15 cellular contexts compared by ENCODE assay signal in the genomic region with DNA sequence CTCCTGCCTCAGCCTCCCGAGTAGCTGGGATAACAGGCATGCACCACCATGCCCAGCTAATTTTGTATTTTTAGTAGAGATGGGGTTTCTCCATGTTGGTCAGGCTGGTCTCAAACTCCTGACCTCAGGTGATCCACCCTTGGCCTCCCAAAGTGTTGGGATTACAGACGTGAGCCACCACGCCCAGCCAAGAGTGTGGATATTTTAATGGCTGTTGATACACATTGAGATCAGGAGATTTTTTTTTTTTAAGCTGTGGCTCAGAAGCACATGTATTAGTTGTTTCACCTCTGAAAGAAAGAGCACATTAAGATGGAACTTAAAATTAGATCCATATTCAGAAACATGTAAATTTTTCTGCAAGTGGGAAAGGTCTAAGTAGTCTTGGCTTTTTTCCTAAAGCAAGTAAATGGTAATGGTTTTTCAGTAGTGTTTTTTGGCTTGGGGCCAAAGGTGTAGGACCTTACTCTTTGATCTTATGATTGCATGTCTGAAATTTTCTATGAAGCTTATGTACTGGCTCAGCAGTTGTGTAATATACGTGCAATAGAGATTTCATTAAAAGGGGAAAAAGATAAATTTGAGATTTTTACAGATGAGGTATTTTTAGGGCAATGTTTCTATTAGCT. TPM values are rescaled to one million over a fixed set of nuclear protein-coding genes. Genes with fewer than 3 reads are reported as not detected.
DNase-seq lines count a peak whose midpoint lies in the region; ATAC-seq, FAIRE-seq and TF ChIP-seq lines count a peak whose summit lies in the region.
"Had no signal": no experiment of that assay in that cellular context is flagged by ENCODE, and none has a peak within 500 bp of the region (broad histone marks: within the 10 kb centered on the region; RNA-seq: fewer than 3 reads in every experiment).

No MANE protein-coding gene starts in this region.

- FAIRE-seq in RCC 7860 (lab: Jason Lieb, UNC), result peak; percentile 62
- FAIRE-seq: GM12878 had no signal

- no peak for TF ChIP-seq CTCF in fibroblast of the aortic adventitia (IDR thresholded peaks at IDR 0.05; ENCODE audit: insufficient read depth, low read length)
- no peak for TF ChIP-seq CTCF in smooth muscle cell (IDR thresholded peaks at IDR 0.05; ENCODE audit: borderline replicate concordance, insufficient read depth, poor library complexity, severe bottlenecking)

- H3K4me3 ChIP-seq in fibroblast of the aortic adventitia (ENCODE audit: low read depth, low read length) (no peak overlapping the region), smooth muscle cell (no peak overlapping the region)
- H3K4me3 ChIP-seq: BLaER1 treated with 17β-estradiol and CSF1 and Interleukin-3, amounts not matched to agents 10 nM and 100 nM; GM12878 had no signal

- H3K4me1 ChIP-seq in smooth muscle cell (ENCODE audit: low read depth), result no peaks in the 10 kb centered on the region

- no peak overlapping the region for H3K9ac ChIP-seq in smooth muscle cell (ENCODE audit: low read depth)
- H3K9ac ChIP-seq: BLaER1 treated with 17β-estradiol and CSF1 and Interleukin-3, amounts not matched to agents 10 nM and 100 nM had no signal

- in situ Hi-C loops in Caki2 (cut with HindIII; ENCODE audit: low pct_unique_long_range_greater_than_20kb, low sequenced_read_pairs), result no loop called here

- 87% methylated on average over 4 of the region's 4 CpGs for WGBS in smooth muscle cell (ENCODE audit: low lambda C conversion rate)

- H3K36me3 ChIP-seq in smooth muscle cell (ENCODE audit: low read depth), result no peaks in the 10 kb centered on the region

- peak; percentile 14 for DNase-seq in Caki2 (ENCODE audit: low read depth)
- DNase-seq in LHCN-M2 (ENCODE audit: low read depth), result peak; percentile 3
- DNase-seq in RCC 7860 (ENCODE audit: low spot score), result no peak
- peak; percentile 44 for DNase-seq in fibroblast of the aortic adventitia (ENCODE audit: low read depth)
- DNase-seq in smooth muscle cell (lab: John Stamatoyannopoulos, UW; ENCODE audit: unreplicated experiment), result no peak
- no peak for DNase-seq in sciatic nerve (ENCODE audit: low spot score)
- DNase-seq: activated T-cell treated with anti-CD3 and anti-CD28 coated beads, Interleukin-2, amount 50 U/mL, for 1 hour; effector CD8-positive, alpha-beta T cell; NCI-H1694 treated with DMSO at 0.1 percent for 48 hours; posterior cingulate gyrus; T1000 had no signal

- H3K79me2 ChIP-seq in smooth muscle cell (ENCODE audit: low read depth), result peaks cover 99% of the 10 kb centered on the region

- H3F3A ChIP-seq in smooth muscle cell (ENCODE audit: low read depth), result no peaks in the 10 kb centered on the region

- ATAC-seq in GM18868 (IDR thresholded peaks at IDR 0.05; ENCODE audit: unreplicated experiment) (no peak), HG02973 (IDR thresholded peaks at IDR 0.05; ENCODE audit: unreplicated experiment) (no peak), sciatic nerve (no peak)
- ATAC-seq: GM12878 had no signal

- no peak overlapping the region for H2AFZ ChIP-seq in smooth muscle cell (ENCODE audit: low read depth)

- no peaks in the 10 kb centered on the region for H3K9me3 ChIP-seq in smooth muscle cell (replicated peaks; ENCODE audit: low read depth)
- H3K9me3 ChIP-seq: BLaER1 treated with 17β-estradiol and CSF1 and Interleukin-3, amounts not matched to agents 10 nM and 100 nM had no signal

- no peak overlapping the region for H3K4me2 ChIP-seq in smooth muscle cell

- H4K20me1 ChIP-seq in smooth muscle cell (ENCODE audit: low read depth), result peaks cover 100% of the 10 kb centered on the region

- H3K27ac ChIP-seq in smooth muscle cell (ENCODE audit: low read depth), result no peak overlapping the region
- H3K27ac ChIP-seq: BLaER1 treated with 17β-estradiol and CSF1 and Interleukin-3, amounts not matched to agents 10 nM and 100 nM had no signal

- intact Hi-C loops in sciatic nerve (cut with DNase I), result no loop called here

- no peaks in the 10 kb centered on the region for H3K27me3 ChIP-seq in smooth muscle cell (ENCODE audit: low read depth)
- H3K27me3 ChIP-seq: BLaER1 treated with 17β-estradiol and CSF1 and Interleukin-3, amounts not matched to agents 10 nM and 100 nM had no signal

RNA-seq across cellular contexts. Expression of gene RBM27, which starts 9.9 kb away (rescaled TPM):
- 9.4 and 11.0 TPM in 2 replicates for total RNA-seq in Caki2 (2014; rRNA removed; shearing (Covaris generic); ENCODE audit: low replicate concordance)
- 16.3 and 20.5 TPM in 2 replicates for total RNA-seq in LHCN-M2 (2014; rRNA removed)
- 4.4 TPM for polyA plus RNA-seq in LHCN-M2 (2012)
- 6.6 and 28.5 TPM in 2 replicates for total RNA-seq in fibroblast of the aortic adventitia (ENCODE audit: low replicate concordance)
- 25.6 and 28.2 TPM in 2 replicates for total RNA-seq in smooth muscle cell
- polyA plus RNA-seq in smooth muscle cell, result 2.5 and 3.6 TPM in 2 replicates
- 22.1 TPM for total RNA-seq in sciatic nerve

RNA-seq across cellular contexts. Expression of gene LARS1, which starts 30.9 kb away (rescaled TPM):
- 37.7 and 43.6 TPM in 2 replicates for total RNA-seq in Caki2 (2014; rRNA removed; shearing (Covaris generic); ENCODE audit: low replicate concordance)
- 76.7 and 90.0 TPM in 2 replicates for total RNA-seq in LHCN-M2 (2014; rRNA removed)
- 38.4 TPM for polyA plus RNA-seq in LHCN-M2 (2012)
- 216 and 226 TPM in 2 replicates for total RNA-seq in fibroblast of the aortic adventitia (ENCODE audit: low replicate concordance)
- 57.5 and 68.9 TPM in 2 replicates for total RNA-seq in smooth muscle cell
- polyA plus RNA-seq in smooth muscle cell, result 49.8 and 77.0 TPM in 2 replicates
- total RNA-seq in sciatic nerve, result 98.4 TPM

Comparison
In these comparisons a context has a peak if more than half of its experiments do, and no peak if none do; other contexts are left out.
1. DNase-seq: peak in Caki2 (single experiment), LHCN-M2 (single experiment) and fibroblast of the aortic adventitia (single experiment); none in RCC 7860 (single experiment), smooth muscle cell (single experiment) and sciatic nerve (single experiment).